34 cellular contexts compared by ENCODE assay signal in genomic region chr5:84816160-84816559, GRCh38.
DNase-seq lines count a peak whose midpoint lies in the region; ATAC-seq, FAIRE-seq and TF ChIP-seq lines count a peak whose summit lies in the region.
"Had no signal": no experiment of that assay in that cellular context is flagged by ENCODE, and none has a peak within 500 bp of the region (broad histone marks: within the 10 kb centered on the region; RNA-seq: fewer than 3 reads in every experiment).

No MANE protein-coding gene starts in this region.

- peaks cover 7% of the 10 kb centered on the region; the same call in 1 of the 3 replicates for H3K9me3 Mint-ChIP-seq in GM23338
- no peaks in the 10 kb centered on the region for H3K9me3 Mint-ChIP-seq in stimulated activated memory B cell treated with anti-CD40 and anti-IgM and Interleukin-4, amounts not matched to agents 10 μg/mL and 1 μg/mL and 100 μg/mL, for 72 hours

- no peak for TF ChIP-seq POLR2A in GM12892 (IDR thresholded peaks at IDR 0.05; ENCODE audit: low read depth, low read length)

- H3K27me3 Mint-ChIP-seq in GM23338 (ENCODE audit: insufficient read depth, low read depth, poor library complexity) = peaks cover 4% of the 10 kb centered on the region
- no peaks in the 10 kb centered on the region for H3K27me3 Mint-ChIP-seq in stimulated activated memory B cell treated with anti-CD40 and anti-IgM and Interleukin-4, amounts not matched to agents 10 μg/mL and 1 μg/mL and 100 μg/mL, for 72 hours
- H3K27me3 Mint-ChIP-seq: B cell; CD4-positive, alpha-beta memory T cell; CD4-positive, alpha-beta T cell; CD4-positive, CD25-positive, alpha-beta regulatory T cell; CD8-positive, alpha-beta memory T cell had no signal

- POLR2A ChIA-PET in HEK293 (lab: Yijun Ruan, JAX) = no interaction called here

- no peaks in the 10 kb centered on the region for H3K36me3 ChIP-seq in GM23338 (ENCODE audit: insufficient read depth)
- H3K36me3 ChIP-seq in HEK293 (ENCODE audit: control insufficient read depth in 2 of 2, insufficient read depth in 1 of 2, low read length in 2 of 2) = no peaks in the 10 kb centered on the region
- H3K36me3 ChIP-seq: BE2C; BLaER1; BLaER1 treated with 17β-estradiol and CSF1 and Interleukin-3, amounts not matched to agents 10 nM and 100 nM had no signal

- H3K4me2 ChIP-seq in GM23338 = no peak overlapping the region
- H3K4me2 ChIP-seq: A549, BLaER1 had no signal

- H3K27ac Mint-ChIP-seq in GM23338 = no peak overlapping the region
- no peak overlapping the region for H3K27ac Mint-ChIP-seq in stimulated activated memory B cell treated with anti-CD40 and anti-IgM and Interleukin-4, amounts not matched to agents 10 μg/mL and 1 μg/mL and 100 μg/mL, for 72 hours
- H3K27ac Mint-ChIP-seq: B cell; CD14-positive monocyte; CD4-positive, alpha-beta memory T cell; CD4-positive, alpha-beta T cell; CD4-positive, CD25-positive, alpha-beta regulatory T cell; CD8-positive, alpha-beta T cell had no signal

- H3K4me1 ChIP-seq in GM23338 (ENCODE audit: insufficient read depth) = no peaks in the 10 kb centered on the region; the same call in 1 of the 2 replicates
- peaks cover 6% of the 10 kb centered on the region; the same call in 1 of the 2 replicates for H3K4me1 ChIP-seq in HEK293 (ENCODE audit: control insufficient read depth, insufficient read depth, low read length)
- H3K4me1 ChIP-seq: A549, BE2C, BLaER1, Caco-2 had no signal

- no peak overlapping the region for H3K4me3 ChIP-seq in GM23338
- H3K4me3 ChIP-seq in HEK293 (ENCODE audit: low read depth, low read length) = no peak overlapping the region
- H3K4me3 ChIP-seq: A549; BLaER1; BLaER1 treated with 17β-estradiol and CSF1 and Interleukin-3, amounts not matched to agents 10 nM and 100 nM had no signal

- H4K20me1 ChIP-seq in GM23338 (replicated peaks; ENCODE audit: insufficient read depth) = no peaks in the 10 kb centered on the region
- H4K20me1 ChIP-seq: BLaER1; BLaER1 treated with 17β-estradiol and CSF1 and Interleukin-3, amounts not matched to agents 10 nM and 100 nM had no signal

- TF ChIP-seq CTCF in GM23338 (conservative IDR thresholded peaks at IDR 0.05; ENCODE audit: low read depth in 2 of 2) (no peak), HEK293 (tag by site-specific recombination; IDR thresholded peaks at IDR 0.05) (no peak)

- peaks cover 8% of the 10 kb centered on the region; the same call in 1 of the 3 replicates for H3K36me3 Mint-ChIP-seq in GM23338 (ENCODE audit: low read depth)
- H3K36me3 Mint-ChIP-seq in stimulated activated memory B cell treated with anti-CD40 and anti-IgM and Interleukin-4, amounts not matched to agents 10 μg/mL and 1 μg/mL and 100 μg/mL, for 72 hours = no peaks in the 10 kb centered on the region
- H3K36me3 Mint-ChIP-seq: CD14-positive monocyte; CD4-positive, alpha-beta memory T cell; CD4-positive, CD25-positive, alpha-beta regulatory T cell; CD8-positive, alpha-beta memory T cell; CD8-positive, alpha-beta T cell had no signal

- no peak overlapping the region for H3K4me3 Mint-ChIP-seq in GM23338
- H3K4me3 Mint-ChIP-seq in stimulated activated memory B cell treated with anti-CD40 and anti-IgM and Interleukin-4, amounts not matched to agents 10 μg/mL and 1 μg/mL and 100 μg/mL, for 72 hours = no peak overlapping the region
- H3K4me3 Mint-ChIP-seq: B cell; CD14-positive monocyte; CD4-positive, alpha-beta T cell; CD4-positive, CD25-positive, alpha-beta regulatory T cell; CD8-positive, alpha-beta memory T cell; CD8-positive, alpha-beta T cell had no signal

- DNase-seq in GM23338 (ENCODE audit: low spot score) (no peak), NCI-H69 (lab: John Stamatoyannopoulos, UW) (peak; percentile 47), GM12892 (ENCODE audit: insufficient read length) (no peak)
- DNase-seq in stimulated activated CD4-positive, alpha-beta T cell treated with anti-CD3 and anti-CD28 coated beads, Interleukin-2, amount 100 ng/mL, for 24 hours = no peak
- DNase-seq: 8988T; ACHN; AML-193; BE2C; C1 segment of cervical spinal cord; Caco-2; Calu3; CD4-positive, alpha-beta memory T cell; CD4-positive, alpha-beta T cell; CD4-positive, CD25-positive, alpha-beta regulatory T cell; CD8-positive, alpha-beta memory T cell; CD8-positive, alpha-beta T cell; DMS 273 treated with DMSO at 0.1 percent for 48 hours; DMS153; DMS53; DMS79; DMS79 treated with DMSO at 0.1 percent for 48 hours; DND-41; EL had no signal

- no peaks in the 10 kb centered on the region for H3K9me3 ChIP-seq in HEK293 (ENCODE audit: control insufficient read depth, insufficient read depth, low read depth, low read length)
- H3K9me3 ChIP-seq: A549, BE2C, BLaER1, Caco-2 had no signal

- peaks cover 3% of the 10 kb centered on the region; the same call in 1 of the 3 replicates for H3K4me1 Mint-ChIP-seq in GM23338
- H3K4me1 Mint-ChIP-seq in stimulated activated memory B cell treated with anti-CD40 and anti-IgM and Interleukin-4, amounts not matched to agents 10 μg/mL and 1 μg/mL and 100 μg/mL, for 72 hours = no peaks in the 10 kb centered on the region
- H3K4me1 Mint-ChIP-seq: B cell; CD4-positive, alpha-beta memory T cell; CD4-positive, CD25-positive, alpha-beta regulatory T cell; CD8-positive, alpha-beta memory T cell had no signal

- H3K27ac ChIP-seq in GM23338 (ENCODE audit: low read depth) (no peak overlapping the region), HEK293 (ENCODE audit: extremely low read depth, low read depth, low read length) (no peak overlapping the region)
- H3K27ac ChIP-seq: 22Rv1; A549; BLaER1; BLaER1 treated with 17β-estradiol and CSF1 and Interleukin-3, amounts not matched to agents 10 nM and 100 nM; C4-2B had no signal

- no peak for ATAC-seq in GM23338
- no peak for ATAC-seq in stimulated activated memory B cell treated with anti-CD40 and anti-IgM and Interleukin-4, amounts not matched to agents 10 μg/mL and 1 μg/mL and 100 μg/mL, for 72 hours
- ATAC-seq: A549; CD8-positive, alpha-beta T cell had no signal

- no peaks in the 10 kb centered on the region for H3F3A ChIP-seq in GM23338 (replicated peaks; ENCODE audit: low read depth)

- H2AFZ ChIP-seq in GM23338 = peak overlapping the region; percentile 66; the same call in 1 of the 2 replicates

- no peaks in the 10 kb centered on the region for H3K79me2 ChIP-seq in GM23338 (replicated peaks; ENCODE audit: insufficient read depth)

- no peak for FAIRE-seq in GM12892 (lab: Jason Lieb, UNC)
- FAIRE-seq: A204.1, D721Med had no signal

- H3K9me2 ChIP-seq in GM23338 (ENCODE audit: insufficient read depth) = 0 out of 2 replicates have a peak, but pooled peaks cover 11% of the 10 kb centered on the region

- CTCF ChIA-PET in HEK293 (lab: Yijun Ruan, JAX) = no interaction called here

- H3K27me3 ChIP-seq in GM23338 (ENCODE audit: insufficient read depth) = no peaks in the 10 kb centered on the region
- H3K27me3 ChIP-seq: BE2C; BLaER1; BLaER1 treated with 17β-estradiol and CSF1 and Interleukin-3, amounts not matched to agents 10 nM and 100 nM had no signal

TF ChIP-seq in GM23338, 12 proteins besides CTCF, POLR2A, EP300 and RAD21:
- TF ChIP-seq ZNF114 (CRISPR knock-in tag; IDR thresholded peaks at IDR 0.05) (no peak), STAT1 (IDR thresholded peaks at IDR 0.05; ENCODE audit: unreplicated experiment) (no peak), POLR2AphosphoS5 (IDR thresholded peaks at IDR 0.05; ENCODE audit: low read depth) (no peak)

TF ChIP-seq in HEK293, 187 proteins besides CTCF, POLR2A, EP300 and RAD21 (continues in another document):
- TF ChIP-seq ZNF776 (tag by site-specific recombination; IDR thresholded peaks at IDR 0.05; ENCODE audit: borderline replicate concordance) = no peak
- TF ChIP-seq WT1 (tag by site-specific recombination; IDR thresholded peaks at IDR 0.05) = peak; percentile 73
- no peak for TF ChIP-seq TCF7L2 (IDR thresholded peaks at IDR 0.05; ENCODE audit: borderline replicate concordance, low read depth, low read length)
- TF ChIP-seq ZSCAN16 (tag by site-specific recombination; IDR thresholded peaks at IDR 0.05) = no peak
- TF ChIP-seq ZNF596 (tag by site-specific recombination; IDR thresholded peaks at IDR 0.05) = no peak
- TF ChIP-seq TSHZ1 (tag by site-specific recombination; IDR thresholded peaks at IDR 0.05; ENCODE audit: borderline replicate concordance) = no peak
- TF ChIP-seq OSR2 (tag by site-specific recombination; IDR thresholded peaks at IDR 0.05) = peak; percentile 55; the same call in 1 of the 2 replicates
